9 cellular contexts compared by ENCODE assay signal in the genomic region with DNA sequence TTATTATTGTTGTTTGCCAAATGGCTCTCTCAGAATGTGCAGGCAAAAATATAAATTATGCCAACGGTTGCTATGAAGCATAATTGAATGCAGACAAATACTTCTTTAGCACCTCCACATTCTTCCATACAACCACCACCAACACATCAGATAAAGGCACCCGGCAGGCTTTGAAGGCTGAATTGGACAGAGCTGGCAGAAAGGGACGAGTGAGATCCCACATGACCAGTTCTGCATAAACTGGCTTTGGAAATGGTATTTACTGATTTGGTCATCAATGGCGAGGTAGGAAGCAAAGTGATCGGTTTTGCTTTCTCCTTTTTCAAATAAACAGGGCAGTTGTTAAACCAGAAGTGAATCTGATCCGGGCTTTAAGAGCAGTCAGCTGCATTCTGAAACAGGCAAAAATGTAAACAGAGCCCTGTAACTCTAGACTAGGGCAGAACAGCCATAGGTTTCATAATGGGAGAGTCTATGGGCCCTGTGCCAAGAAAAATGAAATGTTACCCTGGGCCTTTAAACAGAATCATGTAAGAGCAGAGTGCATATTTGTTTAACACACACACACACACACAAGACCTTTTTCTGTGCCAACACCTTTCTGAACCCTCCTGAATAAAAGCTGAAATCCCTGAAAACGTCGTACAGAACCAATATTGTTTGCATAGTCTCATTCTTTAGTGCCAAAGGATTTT.
DNase-seq lines count a peak whose midpoint lies in the region; ATAC-seq and TF ChIP-seq lines count a peak whose summit lies in the region.
"Had no signal": no experiment of that assay in that cellular context is flagged by ENCODE, and none has a peak within 500 bp of the region (broad histone marks: within the 10 kb centered on the region; RNA-seq: fewer than 3 reads in every experiment).

No MANE protein-coding gene starts in this region.

- TF ChIP-seq CTCF in endodermal cell (conservative IDR thresholded peaks at IDR 0.05) (no peak), osteocyte (IDR thresholded peaks at IDR 0.05) (no peak)

- no peaks in the 10 kb centered on the region for H3K27me3 ChIP-seq in endodermal cell (ENCODE audit: control insufficient read depth, insufficient read depth, low read length, poor library complexity, severe bottlenecking)

- H3K9me3 Mint-ChIP-seq in endodermal cell (no peaks in the 10 kb centered on the region), osteocyte (ENCODE audit: unreplicated experiment) (no peaks in the 10 kb centered on the region)
- H3K9me3 Mint-ChIP-seq in activated naive CD4-positive, alpha-beta T cell treated with anti-CD3 and anti-CD28 coated beads for 36 hours = no peaks in the 10 kb centered on the region
- H3K9me3 Mint-ChIP-seq: activated B cell treated with CpG ODN at 0.5 μM for 24 hours had no signal

- no peaks in the 10 kb centered on the region for H3K36me3 Mint-ChIP-seq in endodermal cell (ENCODE audit: low read depth)
- H3K36me3 Mint-ChIP-seq in osteocyte (ENCODE audit: unreplicated experiment) = no peaks in the 10 kb centered on the region
- no peaks in the 10 kb centered on the region for H3K36me3 Mint-ChIP-seq in activated naive CD4-positive, alpha-beta T cell treated with anti-CD3 and anti-CD28 coated beads for 36 hours (ENCODE audit: low read depth)

- ATAC-seq in GM21717 (IDR thresholded peaks at IDR 0.05; ENCODE audit: unreplicated experiment) = no peak
- no peak for ATAC-seq in HG03097 (IDR thresholded peaks at IDR 0.05; ENCODE audit: low FRiP score, unreplicated experiment)

- H3K9ac ChIP-seq in endodermal cell (ENCODE audit: extremely low read depth, low read length, poor library complexity, severe bottlenecking) = no peak overlapping the region

- intact Hi-C loops in activated naive CD4-positive, alpha-beta T cell treated with anti-CD3 and anti-CD28 coated beads for 36 hours (cut with micrococcal nuclease) = no loop called here

- no peak overlapping the region for H3K4me3 Mint-ChIP-seq in endodermal cell
- H3K4me3 Mint-ChIP-seq in osteocyte (ENCODE audit: unreplicated experiment) = peak overlapping the region; percentile 14
- no peak overlapping the region for H3K4me3 Mint-ChIP-seq in activated naive CD4-positive, alpha-beta T cell treated with anti-CD3 and anti-CD28 coated beads for 36 hours
- H3K4me3 Mint-ChIP-seq: activated B cell treated with CpG ODN at 0.5 μM for 24 hours had no signal

- no peaks in the 10 kb centered on the region for H3K4me1 ChIP-seq in endodermal cell (ENCODE audit: control insufficient read depth, insufficient read depth, low read length)

- 92 to 96% methylated on average over 7 to 8 of the region's 8 CpGs for WGBS in endodermal cell (ENCODE audit: insufficient coverage in 1 of 2, insufficient read length in 1 of 2), 2 experiments

- peak overlapping the region; percentile 21 for H3K27ac ChIP-seq in endodermal cell (ENCODE audit: low read depth, low read length)

- H3K9me3 ChIP-seq in endodermal cell (ENCODE audit: control insufficient read depth, low read length) = no peaks in the 10 kb centered on the region

- peaks cover 6% of the 10 kb centered on the region for H3K4me1 Mint-ChIP-seq in endodermal cell
- peaks cover 25% of the 10 kb centered on the region for H3K4me1 Mint-ChIP-seq in osteocyte (ENCODE audit: unreplicated experiment)
- H3K4me1 Mint-ChIP-seq in activated naive CD4-positive, alpha-beta T cell treated with anti-CD3 and anti-CD28 coated beads for 36 hours (ENCODE audit: low read depth) = no peaks in the 10 kb centered on the region
- H3K4me1 Mint-ChIP-seq: activated B cell treated with CpG ODN at 0.5 μM for 24 hours had no signal

- CTCF ChIA-PET in activated naive CD4-positive, alpha-beta T cell treated with anti-CD3 and anti-CD28 coated beads for 36 hours (lab: Charles Lee) = no interaction called here

- no peak overlapping the region for H3K4me3 ChIP-seq in endodermal cell (ENCODE audit: low read length)

- no peaks in the 10 kb centered on the region for H3K36me3 ChIP-seq in endodermal cell (ENCODE audit: control insufficient read depth, insufficient read depth, low read length)

- no peak overlapping the region for H3K27ac Mint-ChIP-seq in endodermal cell
- H3K27ac Mint-ChIP-seq in osteocyte (ENCODE audit: unreplicated experiment) = peak overlapping the region; percentile 12
- H3K27ac Mint-ChIP-seq in activated naive CD4-positive, alpha-beta T cell treated with anti-CD3 and anti-CD28 coated beads for 36 hours = no peak overlapping the region
- H3K27ac Mint-ChIP-seq: activated B cell treated with CpG ODN at 0.5 μM for 24 hours had no signal

- peak; percentile 11 for DNase-seq in EH (ENCODE audit: low read depth)
- DNase-seq in NCI-H345 (lab: John Stamatoyannopoulos, UW) = peak; percentile 68
- DNase-seq in endodermal cell = no peak
- DNase-seq in osteocyte (ENCODE audit: extremely low spot score, unreplicated experiment) = no peak
- DNase-seq in D341Med (ENCODE audit: low spot score) = no peak
- DNase-seq in activated naive CD4-positive, alpha-beta T cell treated with anti-CD3 and anti-CD28 coated beads for 36 hours = no peak
- DNase-seq: activated B cell treated with CpG ODN at 0.5 μM for 24 hours had no signal

- H3K27me3 Mint-ChIP-seq in endodermal cell (ENCODE audit: insufficient read depth) = no peaks in the 10 kb centered on the region
- peaks cover 40% of the 10 kb centered on the region for H3K27me3 Mint-ChIP-seq in osteocyte (ENCODE audit: unreplicated experiment)
- peaks cover 10% of the 10 kb centered on the region for H3K27me3 Mint-ChIP-seq in activated naive CD4-positive, alpha-beta T cell treated with anti-CD3 and anti-CD28 coated beads for 36 hours (ENCODE audit: low read depth)
- H3K27me3 Mint-ChIP-seq: activated B cell treated with CpG ODN at 0.5 μM for 24 hours had no signal

Comparison
In these comparisons a context has a peak if more than half of its experiments do, and no peak if none do; other contexts are left out.
1. DNase-seq: peak in EH (single experiment) and NCI-H345 (single experiment); none in endodermal cell (single experiment), osteocyte (single experiment), D341Med (single experiment) and activated naive CD4-positive, alpha-beta T cell treated with anti-CD3 and anti-CD28 coated beads for 36 hours (single experiment).